ENCODE assay signal across 1 cellular context in genomic region chr1:198160946-198161614, GRCh38.
TF ChIP-seq lines count a peak whose summit lies in the region.

No MANE protein-coding gene starts in this region.

TF ChIP-seq in K562, 482 proteins besides CTCF, POLR2A, EP300 and RAD21:
- TF ChIP-seq ZBTB40 (IDR thresholded peaks at IDR 0.05) (peak; percentile 90), ZBTB40 (CRISPR knock-in tag; IDR thresholded peaks at IDR 0.05) (0 out of 2 replicates have a peak, but pooled peaks have one; percentile 31), SAP30 (IDR thresholded peaks at IDR 0.05; ENCODE audit: borderline replicate concordance, insufficient read depth, low read depth, low read length, poor library complexity, severe bottlenecking) (no peak)
